Comparison of ENCODE assay signal across 8 cellular contexts in genomic region chr17:50269477-50270429, GRCh38.
DNase-seq lines count a peak whose midpoint lies in the region; ATAC-seq and TF ChIP-seq lines count a peak whose summit lies in the region.

No MANE protein-coding gene starts in this region.

- peaks cover 19% of the 10 kb centered on the region for H3K27me3 Mint-ChIP-seq in central memory CD8-positive, alpha-beta T cell

- no peak overlapping the region for H3K4me3 Mint-ChIP-seq in central memory CD8-positive, alpha-beta T cell

- no peak overlapping the region for H3K27ac ChIP-seq in VCaP

- H3K9me3 Mint-ChIP-seq in central memory CD8-positive, alpha-beta T cell, result no peaks in the 10 kb centered on the region

- DNase-seq in SIG-M5 treated with dmso at 0.1 percent for 504 hours (lab: John Stamatoyannopoulos, UW; ENCODE audit: unreplicated experiment), result peak; percentile 51
- DNase-seq in SIG-M5 (lab: John Stamatoyannopoulos, UW), result no peak
- DNase-seq in NCI-H1092 treated with DMSO at 0.1 percent for 48 hours (lab: John Stamatoyannopoulos, UW), result peak; percentile 18
- DNase-seq in central memory CD8-positive, alpha-beta T cell (ENCODE audit: low spot score in 2 of 2), result peak; percentile 43
- peak; percentile 82 for DNase-seq in left kidney (ENCODE audit: low read depth, low spot score)
- DNase-seq in stimulated activated CD4-positive, alpha-beta T cell treated with anti-CD3 and anti-CD28 coated beads, Interleukin-1b, Interleukin-23, amount 100 ng/mL, for 48 hours, result peak; percentile 73

- ATAC-seq in central memory CD8-positive, alpha-beta T cell (replicated peaks; ENCODE audit: extremely low read depth, poor library complexity, severe bottlenecking), result peak; percentile 74
- no peak for ATAC-seq in HG02759 (IDR thresholded peaks at IDR 0.05; ENCODE audit: unreplicated experiment)

- H3K4me1 Mint-ChIP-seq in central memory CD8-positive, alpha-beta T cell, result peaks cover 8% of the 10 kb centered on the region

- TF ChIP-seq CTCF in VCaP (conservative IDR thresholded peaks at IDR 0.05), result peak; percentile 84

- H3K27ac Mint-ChIP-seq in central memory CD8-positive, alpha-beta T cell (ENCODE audit: low read depth), result no peak overlapping the region

- H3K36me3 Mint-ChIP-seq in central memory CD8-positive, alpha-beta T cell (ENCODE audit: insufficient read depth), result peaks cover 3% of the 10 kb centered on the region
